Comparison of ENCODE assay signal across 35 cellular contexts in genomic region chr3:138354376-138354775, GRCh38. TPM values are rescaled to one million over a fixed set of nuclear protein-coding genes. Genes with fewer than 3 reads are reported as not detected.
"Had no signal": no experiment of that assay in that cellular context is flagged by ENCODE, and none has a peak within 500 bp of the region (broad histone marks: within the 10 kb centered on the region; RNA-seq: fewer than 3 reads in every experiment).

No MANE protein-coding gene starts in this region.

- DNase-seq: activated CD4-positive, alpha-beta memory T cell treated with anti-CD3 and anti-CD28 coated beads, Interleukin-2, amount 10 ng/mL, durations not matched to agents 7 days and 5 days; activated CD4-positive, alpha-beta T cell treated with anti-CD3 and anti-CD28 coated beads for 1 hour; activated CD4-positive, alpha-beta T cell treated with anti-CD3 and anti-CD28 coated beads for 48 hours; activated CD4-positive, CD25-positive, alpha-beta regulatory T cell; activated CD8-positive, alpha-beta memory T cell treated with anti-CD3 and anti-CD28 coated beads for 24 hours; activated CD8-positive, alpha-beta memory T cell treated with anti-CD3 and anti-CD28 coated beads, Interleukin-2, amount 10 ng/mL, durations not matched to agents 7 days and 5 days; activated CD8-positive, alpha-beta memory T cell treated with anti-CD3 and anti-CD28 coated beads, Interleukin-2, amount 50 U/mL, for 48 hours; activated effector memory CD4-positive, alpha-beta T cell treated with Interleukin-2 at 50 U/mL for 16 hours; activated naive CD4-positive, alpha-beta T cell treated with anti-CD3 and anti-CD28 coated beads, Interleukin-2, amount 10 ng/mL, durations not matched to agents 7 days and 5 days; activated naive CD8-positive, alpha-beta T cell treated with anti-CD3 and anti-CD28 coated beads, Interleukin-2, amount 50 U/mL, for 24 hours; activated T-cell treated with anti-CD3 and anti-CD28 coated beads, Interleukin-2, amount 50 U/mL, for 48 hours; Karpas-422; KBM-7; MG63; NCI-H1048; NCI-H1105 treated with DMSO at 0.1 percent for 48 hours; NCI-H1436; NCI-H1694; NCI-H1930; NCI-H2081 treated with DMSO at 0.1 percent for 48 hours; NCI-H226; NCI-H524 treated with DMSO at 0.1 percent for 48 hours; NK-92 treated with Interleukin-12 subunit alpha and Interleukin-12 subunit beta, amount 100 ng/mL, for 24 hours; PC-9; SHP77; SJCRH30; T1000; WERI-Rb-1 had no signal

- H3K27ac ChIP-seq: PC-9, RWPE1, SJCRH30, SK-N-MC, WERI-Rb-1 had no signal

- H3K36me3 ChIP-seq: MG63, WERI-Rb-1 had no signal

- ATAC-seq: activated CD8-positive, alpha-beta memory T cell treated with anti-CD3 and anti-CD28 coated beads, Interleukin-2, amount 10 ng/mL, durations not matched to agents 7 days and 5 days; activated naive CD8-positive, alpha-beta T cell treated with anti-CD3 and anti-CD28 coated beads, Interleukin-2, amount 50 U/mL, for 24 hours had no signal

- H2AFZ ChIP-seq: PC-9 had no signal

- H3K4me2 ChIP-seq: PC-9 had no signal

- H3K27me3 ChIP-seq: MG63, SJCRH30 had no signal

- H3K9me3 ChIP-seq: MG63, SJCRH30 had no signal

- H3K4me3 ChIP-seq: MG63, PC-9, SJCRH30, SK-N-MC had no signal

RNA-seq across cellular contexts. Expression of gene MRAS, which starts 6.0 kb away (rescaled TPM):
- total RNA-seq: activated CD4-positive, alpha-beta memory T cell treated with anti-CD3 and anti-CD28 coated beads, Interleukin-2, amount 10 ng/mL, durations not matched to agents 7 days and 5 days; activated CD8-positive, alpha-beta memory T cell treated with anti-CD3 and anti-CD28 coated beads, Interleukin-2, amount 10 ng/mL, durations not matched to agents 7 days and 5 days; OCI-LY7; T-helper 1 cell treated with Interleukin-12 subunit alpha and Interleukin-12 subunit beta and Interleukin-4 antibody, amounts not matched to agents 30 ng/mL and 1 ng/mL, for 36 hours; T-helper 2 cell treated with Interferon-gamma antibody and Interleukin-4, amounts not matched to agents 100 ng/mL and 5 ng/mL, for 36 hours had no signal

RNA-seq across cellular contexts. Expression of gene NME9, which starts 24.7 kb away (rescaled TPM):
- total RNA-seq: activated CD8-positive, alpha-beta memory T cell treated with anti-CD3 and anti-CD28 coated beads, Interleukin-2, amount 10 ng/mL, durations not matched to agents 7 days and 5 days; bronchial epithelial cell; NCI-H460; OCI-LY7; PC-9; T-helper 1 cell treated with Interleukin-12 subunit alpha and Interleukin-12 subunit beta and Interleukin-4 antibody, amounts not matched to agents 30 ng/mL and 1 ng/mL, for 36 hours; T-helper 2 cell treated with Interferon-gamma antibody and Interleukin-4, amounts not matched to agents 100 ng/mL and 5 ng/mL, for 36 hours had no signal
